ENCODE assay signal across 21 cellular contexts in genomic region chr1:70503358-70503757, GRCh38.
DNase-seq lines count a peak whose midpoint lies in the region; ATAC-seq and TF ChIP-seq lines count a peak whose summit lies in the region.
"Had no signal": no experiment of that assay in that cellular context is flagged by ENCODE, and none has a peak within 500 bp of the region (broad histone marks: within the 10 kb centered on the region; RNA-seq: fewer than 3 reads in every experiment).

No MANE protein-coding gene starts in this region.

- no peak overlapping the region for H3K4me2 ChIP-seq in mesenchymal stem cell (ENCODE audit: low read length, poor library complexity, severe bottlenecking)

- H3K27ac ChIP-seq in brain microvascular endothelial cell (no peak overlapping the region), mesenchymal stem cell (ENCODE audit: low read length, poor library complexity, severe bottlenecking) (no peak overlapping the region)
- H3K27ac ChIP-seq: cardiac muscle cell, ovary, thoracic aorta had no signal

- in situ Hi-C loops in brain microvascular endothelial cell (cut with HindIII; ENCODE audit: low pct_ligation_motif_present, low sequenced_read_pairs) = no loop called here

- no peaks in the 10 kb centered on the region for H3K79me1 ChIP-seq in mesenchymal stem cell (replicated peaks; ENCODE audit: low read length, poor library complexity, severe bottlenecking)

- H3K14ac ChIP-seq in mesenchymal stem cell (ENCODE audit: low read length in 2 of 2) = no peak overlapping the region

- H3K9me3 ChIP-seq in mesenchymal stem cell (ENCODE audit: control insufficient read depth, low read length) = no peaks in the 10 kb centered on the region
- H3K9me3 ChIP-seq: HAP-1, ovary, sigmoid colon, thoracic aorta had no signal

- H3K9ac ChIP-seq in mesenchymal stem cell (ENCODE audit: low read length) = no peak overlapping the region

- H2AFZ ChIP-seq in mesenchymal stem cell (ENCODE audit: low read depth, low read length) = no peak overlapping the region

- no peak overlapping the region for H2AK5ac ChIP-seq in mesenchymal stem cell (ENCODE audit: low read length, severe bottlenecking)

- no peak overlapping the region for H4K8ac ChIP-seq in mesenchymal stem cell (ENCODE audit: low read length)

- WGBS in mesenchymal stem cell = 60% methylated on average over 1 of the region's 1 CpG

- no peak overlapping the region for H3K4me3 ChIP-seq in brain microvascular endothelial cell (ENCODE audit: low read depth, low read length)
- no peak overlapping the region for H3K4me3 ChIP-seq in mesenchymal stem cell (ENCODE audit: insufficient read depth in 1 of 2, low read depth in 1 of 2, low read length in 2 of 2)
- H3K4me3 ChIP-seq: cardiac muscle cell, HAP-1, ovary, sigmoid colon, thoracic aorta had no signal

- H3K4me1 ChIP-seq in mesenchymal stem cell (ENCODE audit: control insufficient read depth, insufficient read depth, low read depth, low read length) = peaks cover 4% of the 10 kb centered on the region

- no peak for TF ChIP-seq CTCF in brain microvascular endothelial cell (IDR thresholded peaks at IDR 0.05; ENCODE audit: low read depth, low read length, missing control alignments)

- no peak overlapping the region for H4K91ac ChIP-seq in mesenchymal stem cell (ENCODE audit: low read length)

- no peak overlapping the region for H3K18ac ChIP-seq in mesenchymal stem cell (ENCODE audit: low read depth in 1 of 2, low read length in 2 of 2)

- no peak overlapping the region for H2BK12ac ChIP-seq in mesenchymal stem cell (ENCODE audit: low read length in 2 of 2)

- H3K27me3 ChIP-seq in brain microvascular endothelial cell (replicated peaks) = no peaks in the 10 kb centered on the region
- no peaks in the 10 kb centered on the region for H3K27me3 ChIP-seq in mesenchymal stem cell (ENCODE audit: control insufficient read depth in 1 of 2, insufficient read depth in 1 of 2, low read length in 2 of 2)
- H3K27me3 ChIP-seq: cardiac muscle cell, ovary, sigmoid colon had no signal

- no peak overlapping the region for H2BK120ac ChIP-seq in mesenchymal stem cell (ENCODE audit: low read depth, low read length)

- ATAC-seq in HG02588 (IDR thresholded peaks at IDR 0.05; ENCODE audit: unreplicated experiment) = no peak
- ATAC-seq: activated CD4-positive, alpha-beta T cell treated with anti-CD3 and anti-CD28 coated beads for 36 hours; naive thymus-derived CD8-positive, alpha-beta T cell; stimulated activated memory B cell treated with anti-CD40 and anti-IgM and Interleukin-4, amounts not matched to agents 10 μg/mL and 1 μg/mL and 100 μg/mL, for 72 hours had no signal

- H3K23ac ChIP-seq in mesenchymal stem cell (ENCODE audit: low read length in 2 of 2) = no peak overlapping the region

- H2BK15ac ChIP-seq in mesenchymal stem cell (ENCODE audit: low read depth, poor library complexity, severe bottlenecking) = no peak overlapping the region

- peak; percentile 36 for DNase-seq in EH (ENCODE audit: low read depth)
- DNase-seq in HT1080 (ENCODE audit: low read depth) = peak; percentile 58
- DNase-seq in brain microvascular endothelial cell = peak; percentile 32
- DNase-seq in mesenchymal stem cell = peak; percentile 51
- DNase-seq in T-helper 2 cell = no peak
- no peak for DNase-seq in stimulated activated CD4-positive, alpha-beta T cell treated with anti-CD3 and anti-CD28 coated beads, Interleukin-12 subunit alpha, Interleukin-12 subunit beta, amount 100 ng/mL, for 4 hours
- DNase-seq in NCI-H774 (lab: John Stamatoyannopoulos, UW) = no peak
- DNase-seq: activated CD4-positive, alpha-beta T cell treated with anti-CD3 and anti-CD28 coated beads for 36 hours; CD4-positive, CD25-positive, alpha-beta regulatory T cell; MM.1S; naive thymus-derived CD8-positive, alpha-beta T cell; NCI-H1436 treated with DMSO at 0.1 percent for 48 hours; ovary; SHP77; sigmoid colon; stimulated activated CD4-positive, alpha-beta T cell treated with anti-CD3 and anti-CD28 coated beads, Interleukin-1b, Interleukin-23, amount 100 ng/mL, for 48 hours had no signal

- no peaks in the 10 kb centered on the region for H3K36me3 ChIP-seq in brain microvascular endothelial cell (replicated peaks)
- H3K36me3 ChIP-seq in mesenchymal stem cell (ENCODE audit: control insufficient read depth in 1 of 2, insufficient read depth in 2 of 2, low read depth in 1 of 2, low read length in 2 of 2) = no peaks in the 10 kb centered on the region
- H3K36me3 ChIP-seq: cardiac muscle cell, HAP-1, ovary, sigmoid colon, thoracic aorta had no signal

- H3K4ac ChIP-seq in mesenchymal stem cell (ENCODE audit: low read depth in 1 of 2, low read length in 2 of 2) = no peak overlapping the region

- no peak overlapping the region for H2BK5ac ChIP-seq in mesenchymal stem cell (ENCODE audit: low read depth, low read length, poor library complexity, severe bottlenecking)

Comparison
In these comparisons a context has a peak if more than half of its experiments do, and no peak if none do; other contexts are left out.
1. DNase-seq: peak in EH (single experiment), HT1080 (single experiment), brain microvascular endothelial cell (single experiment) and mesenchymal stem cell (single experiment); none in T-helper 2 cell (0 of 5), stimulated activated CD4-positive, alpha-beta T cell treated with anti-CD3 and anti-CD28 coated beads, Interleukin-12 subunit alpha, Interleukin-12 subunit beta, amount 100 ng/mL, for 4 hours (single experiment) and NCI-H774 (single experiment).